ENCODE assay signal across 9 cellular contexts in the genomic region with DNA sequence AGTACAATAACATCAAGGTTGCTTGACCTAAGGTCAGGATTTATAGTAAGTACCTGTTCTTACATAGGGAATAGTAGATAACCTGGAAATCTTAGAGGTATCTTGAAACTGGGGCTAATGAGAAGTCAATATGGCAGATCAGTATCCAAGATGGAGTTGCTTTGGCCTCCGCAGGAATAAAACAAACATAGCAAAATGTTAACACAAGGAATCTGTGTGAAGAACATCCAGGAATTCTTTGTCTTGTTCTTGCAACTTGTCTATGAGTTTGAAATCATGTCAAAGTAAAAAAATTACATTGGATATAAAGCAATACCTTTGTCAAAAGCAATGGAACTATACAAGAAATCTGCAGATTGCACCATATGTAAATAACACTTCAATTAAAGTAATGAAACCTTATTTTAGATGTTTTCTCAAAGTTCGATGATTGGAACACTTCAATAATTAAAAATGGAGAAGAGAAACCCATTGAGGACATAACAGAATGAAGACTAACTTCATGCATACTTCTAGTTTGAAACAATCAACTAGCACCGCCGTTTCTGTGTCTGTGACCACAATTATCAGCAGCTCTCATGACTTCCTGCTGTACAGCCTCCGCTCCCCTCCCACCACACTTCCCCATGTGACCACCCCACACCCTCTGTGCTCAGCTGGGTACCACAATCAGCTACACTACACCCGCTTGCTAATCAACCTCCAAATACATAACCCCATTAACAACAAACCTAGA. TPM values are rescaled to one million over a fixed set of nuclear protein-coding genes. Genes with fewer than 3 reads are reported as not detected.
DNase-seq lines count a peak whose midpoint lies in the region; ATAC-seq and TF ChIP-seq lines count a peak whose summit lies in the region.
"Had no signal": no experiment of that assay in that cellular context is flagged by ENCODE, and none has a peak within 500 bp of the region (broad histone marks: within the 10 kb centered on the region; RNA-seq: fewer than 3 reads in every experiment).

No MANE protein-coding gene starts in this region.

- no peak overlapping the region for H3K9ac ChIP-seq in OCI-LY3 (ENCODE audit: low read length)

- H3K9me3 ChIP-seq in OCI-LY3 (ENCODE audit: insufficient read depth, low read length) = no peaks in the 10 kb centered on the region
- H3K9me3 ChIP-seq in upper lobe of left lung = no peaks in the 10 kb centered on the region

- WGBS in upper lobe of left lung, 2 donors = 52 to 62% methylated on average over 6 of the region's 6 CpGs

- peak; percentile 23 for DNase-seq in central memory CD4-positive, alpha-beta T cell
- peak in 1 of 2 donors; percentile 60 for DNase-seq in upper lobe of left lung
- no peak for DNase-seq in DMS79 (lab: John Stamatoyannopoulos, UW)
- DNase-seq in DMS 273 (lab: John Stamatoyannopoulos, UW; ENCODE audit: unreplicated experiment) = no peak
- no peak for DNase-seq in midbrain (lab: John Stamatoyannopoulos, UW)

- H3K79me2 ChIP-seq in OCI-LY3 (ENCODE audit: low read length) = no peaks in the 10 kb centered on the region

- TF ChIP-seq EP300 in upper lobe of left lung (IDR thresholded peaks at IDR 0.05) = no peak

- peak overlapping the region; percentile 26 for H3K4me3 ChIP-seq in OCI-LY3 (ENCODE audit: low read length)
- H3K4me3 ChIP-seq in upper lobe of left lung = no peak overlapping the region

- no peak for TF ChIP-seq POLR2A in upper lobe of left lung (IDR thresholded peaks at IDR 0.05)

- no peaks in the 10 kb centered on the region for H4K20me1 ChIP-seq in OCI-LY3 (ENCODE audit: insufficient read depth, low read length)

- H3K4me1 ChIP-seq in OCI-LY3 (ENCODE audit: low read length) (peaks cover 14% of the 10 kb centered on the region), upper lobe of left lung (no peaks in the 10 kb centered on the region)

- H3K27ac ChIP-seq in OCI-LY3 (ENCODE audit: low read length) = no peak overlapping the region
- H3K27ac ChIP-seq in upper lobe of left lung = no peak overlapping the region

- H3K4me2 ChIP-seq in OCI-LY3 (ENCODE audit: low read length) = peak overlapping the region; percentile 44

- no peaks in the 10 kb centered on the region for H3K36me3 ChIP-seq in OCI-LY3 (replicated peaks; ENCODE audit: low read depth, low read length)
- H3K36me3 ChIP-seq in upper lobe of left lung = peaks cover 0 to 16% (median 0%) of the 10 kb centered on the region in 4 donors

- no peaks in the 10 kb centered on the region for H3K27me3 ChIP-seq in OCI-LY3 (ENCODE audit: low read depth, low read length)
- H3K27me3 ChIP-seq in upper lobe of left lung = no peaks in the 10 kb centered on the region

- H2AFZ ChIP-seq in OCI-LY3 (ENCODE audit: low read depth, low read length) = peak overlapping the region; percentile 86

- ATAC-seq in GM18868 (IDR thresholded peaks at IDR 0.05; ENCODE audit: unreplicated experiment) = peak; percentile 100
- ATAC-seq in HG02798 (IDR thresholded peaks at IDR 0.05; ENCODE audit: poor library complexity, unreplicated experiment) = peak; percentile 100
- ATAC-seq in upper lobe of left lung (ENCODE audit: low FRiP score in 2 of 2) = peak; percentile 75
- ATAC-seq: Panc1 had no signal

- TF ChIP-seq CTCF in OCI-LY3 (IDR thresholded peaks at IDR 0.05; ENCODE audit: low read depth, low read length) = no peak
- TF ChIP-seq CTCF in upper lobe of left lung (IDR thresholded peaks at IDR 0.05) = no peak

RNA-seq across cellular contexts. Expression of a gene that starts 27.6 kb away (rescaled TPM):
- 10 to 100 TPM in 2 of 6 donors, 1 to 10 TPM in 3, not detected in 1; 3.3 to 14.7 (median 6.2) TPM for total RNA-seq in upper lobe of left lung

RNA-seq across cellular contexts. Expression of a gene that starts 27.8 kb away (rescaled TPM):
- total RNA-seq in upper lobe of left lung = 100 to 1,000 TPM in 5 of 6 donors, 10 to 100 TPM in 1; 60.8 to 250 (median 159) TPM
